28 cellular contexts compared by ENCODE assay signal in genomic region chr9:88837731-88838130, GRCh38.
"Had no signal": no experiment of that assay in that cellular context is flagged by ENCODE, and none has a peak within 500 bp of the region (broad histone marks: within the 10 kb centered on the region; RNA-seq: fewer than 3 reads in every experiment).

No MANE protein-coding gene starts in this region.

- H3K36me3 ChIP-seq: adrenal gland, breast epithelium, WERI-Rb-1 had no signal

- H3K27me3 ChIP-seq: adrenal gland, breast epithelium, dorsolateral prefrontal cortex had no signal

- ATAC-seq: activated CD4-positive, CD25-positive, alpha-beta regulatory T cell treated with anti-CD3 and anti-CD28 coated beads, Interleukin-2, amount 50 U/mL, for 24 hours; activated CD8-positive, alpha-beta memory T cell treated with anti-CD3 and anti-CD28 coated beads, Interleukin-2, amount 10 ng/mL, durations not matched to agents 7 days and 5 days; activated CD8-positive, alpha-beta T cell treated with anti-CD3 and anti-CD28 coated beads for 36 hours; activated naive CD8-positive, alpha-beta T cell treated with anti-CD3 and anti-CD28 coated beads, Interleukin-2, amount 50 U/mL, for 24 hours; esophagus mucosa; T-helper 17 cell had no signal

- H3K4me1 ChIP-seq: breast epithelium had no signal

- DNase-seq: activated B cell treated with CpG ODN at 0.5 μM for 24 hours; activated CD4-positive, alpha-beta T cell treated with anti-CD3 and anti-CD28 coated beads for 48 hours; activated CD4-positive, alpha-beta T cell treated with anti-CD3 and anti-CD28 coated beads, Interleukin-2, amount 50 U/mL, for 1 hour; activated CD4-positive, alpha-beta T cell treated with anti-CD3 and anti-CD28 coated beads, Interleukin-2, amount 50 U/mL, for 48 hours; activated CD8-positive, alpha-beta memory T cell treated with anti-CD3 and anti-CD28 coated beads, Interleukin-2, amount 10 ng/mL, durations not matched to agents 7 days and 5 days; activated CD8-positive, alpha-beta memory T cell treated with anti-CD3 and anti-CD28 coated beads, Interleukin-2, amount 50 U/mL, for 4 hours; activated CD8-positive, alpha-beta T cell treated with anti-CD3 and anti-CD28 coated beads for 36 hours; activated effector memory CD4-positive, alpha-beta T cell treated with anti-CD3 and anti-CD28 coated beads, Interleukin-2, amount 50 U/mL, for 16 hours; activated naive CD4-positive, alpha-beta T cell treated with anti-CD3 and anti-CD28 coated beads for 36 hours; activated naive CD8-positive, alpha-beta T cell treated with anti-CD3 and anti-CD28 coated beads for 36 hours; activated naive CD8-positive, alpha-beta T cell treated with anti-CD3 and anti-CD28 coated beads, Interleukin-2, amount 50 U/mL, for 24 hours; activated T-cell treated with anti-CD3 and anti-CD28 coated beads, Interleukin-2, amount 50 U/mL, for 1 hour; activated T-cell treated with anti-CD3 and anti-CD28 coated beads, Interleukin-2, amount 50 U/mL, for 48 hours; adrenal gland; amygdala; aorta; dorsolateral prefrontal cortex; effector memory CD4-positive, alpha-beta T cell; endodermal cell; foreskin fibroblast; head of caudate nucleus; T-helper 17 cell; T1000; WERI-Rb-1 had no signal

- H3K4me3 ChIP-seq: adrenal gland, breast epithelium, coronary artery, dorsolateral prefrontal cortex had no signal

- H3K9me3 ChIP-seq: adrenal gland, breast epithelium had no signal

- H3K27ac ChIP-seq: adrenal gland, breast epithelium, coronary artery, dorsolateral prefrontal cortex, WERI-Rb-1 had no signal
